In the genomic region with DNA sequence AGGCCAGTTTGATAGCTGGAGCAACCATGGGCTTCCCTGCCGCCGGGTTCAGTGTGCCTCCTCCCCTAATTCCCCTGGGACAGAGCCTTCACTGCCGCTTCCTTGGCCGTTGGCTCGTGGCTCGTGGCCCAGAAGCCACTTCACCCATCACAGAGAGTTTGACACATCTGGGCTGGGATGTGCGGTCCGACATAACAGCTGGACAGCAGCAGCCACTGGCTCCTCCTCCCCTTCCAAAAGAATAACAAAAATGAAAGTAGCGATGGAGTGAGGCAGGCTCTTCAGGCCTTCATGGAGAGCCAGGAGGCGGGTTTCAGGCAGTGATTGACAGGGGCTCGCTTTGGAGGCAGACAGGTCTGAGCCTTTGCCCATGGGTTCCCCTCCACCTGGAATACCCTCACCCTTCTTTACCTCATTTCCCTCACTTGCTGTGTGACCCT, we compare ENCODE assay signal across 14 cellular contexts. TPM values are rescaled to one million over a fixed set of nuclear protein-coding genes. Genes with fewer than 3 reads are reported as not detected.
DNase-seq lines count a peak whose midpoint lies in the region; ATAC-seq and TF ChIP-seq lines count a peak whose summit lies in the region.
"Had no signal": no experiment of that assay in that cellular context is flagged by ENCODE, and none has a peak within 500 bp of the region (broad histone marks: within the 10 kb centered on the region; RNA-seq: fewer than 3 reads in every experiment).

No MANE protein-coding gene starts in this region.

- H3K4me3 ChIP-seq in IMR-90 (ENCODE audit: insufficient read depth, low read depth, low read length) (peak overlapping the region; percentile 2; the same call in 1 of the 2 replicates), esophagus muscularis mucosa (peak overlapping the region in 1 of 4 donors; percentile 10), mucosa of descending colon (no peak overlapping the region), tibial nerve (peak overlapping the region in 1 of 4 donors; percentile 26)
- H3K4me3 ChIP-seq: SJSA1 had no signal

- peak overlapping the region; percentile 88 for H2AK5ac ChIP-seq in IMR-90 (ENCODE audit: low read depth, low read length)

- H3K4me3 Mint-ChIP-seq in stimulated activated naive B cell treated with anti-CD40 and anti-IgM and Interleukin-4, amounts not matched to agents 10 μg/mL and 1 μg/mL and 100 μg/mL, for 72 hours, result no peak overlapping the region
- H3K4me3 Mint-ChIP-seq: nephron progenitor cell; stimulated activated memory B cell treated with anti-CD40 and anti-IgM and Interleukin-4, amounts not matched to agents 10 μg/mL and 1 μg/mL and 100 μg/mL, for 72 hours; WTC11 had no signal

- peak overlapping the region; percentile 43; the same call in 1 of the 2 replicates for H2BK20ac ChIP-seq in IMR-90 (ENCODE audit: low read depth, low read length)

- TF ChIP-seq EP300 in esophagus muscularis mucosa (IDR thresholded peaks at IDR 0.05) (no peak), tibial nerve (IDR thresholded peaks at IDR 0.05) (no peak)

- peaks cover 3 to 75% of the 10 kb centered on the region in 2 experiments; a peak in 3 of 4 replicates for H3K79me1 ChIP-seq in IMR-90 (ENCODE audit: low read depth in 1 of 2, low read length in 2 of 2)

- H3K9me3 ChIP-seq in IMR-90 (ENCODE audit: control insufficient read depth, insufficient read depth, low read length) (no peaks in the 10 kb centered on the region), esophagus muscularis mucosa (no peaks in the 10 kb centered on the region), mucosa of descending colon (no peaks in the 10 kb centered on the region), tibial nerve (no peaks in the 10 kb centered on the region)
- H3K9me3 ChIP-seq: SJSA1 had no signal

- peak overlapping the region; percentile 93 for H3K23ac ChIP-seq in IMR-90 (ENCODE audit: low read depth, low read length)

- peak; percentile 75 for DNase-seq in IMR-90
- DNase-seq in esophagus muscularis mucosa (ENCODE audit: extremely low spot score), result no peak
- DNase-seq in mucosa of descending colon, result peak; percentile 44 to 71 (median 57)
- no peak for DNase-seq in tibial nerve (ENCODE audit: low spot score in 2 of 2)
- DNase-seq in stimulated activated naive B cell treated with anti-CD40 and anti-IgM and Interleukin-4, amounts not matched to agents 10 μg/mL and 1 μg/mL and 100 μg/mL, for 72 hours, result no peak
- no peak for DNase-seq in COR-L47 (lab: John Stamatoyannopoulos, UW)
- DNase-seq in NCI-H2227 treated with DMSO at 0.1 percent for 48 hours (lab: John Stamatoyannopoulos, UW), result no peak
- DNase-seq: DMS53, MM.1S, NCI-H510A, nephron progenitor cell had no signal

- H3K9me3 Mint-ChIP-seq in stimulated activated naive B cell treated with anti-CD40 and anti-IgM and Interleukin-4, amounts not matched to agents 10 μg/mL and 1 μg/mL and 100 μg/mL, for 72 hours, result no peaks in the 10 kb centered on the region
- H3K9me3 Mint-ChIP-seq: nephron progenitor cell; stimulated activated memory B cell treated with anti-CD40 and anti-IgM and Interleukin-4, amounts not matched to agents 10 μg/mL and 1 μg/mL and 100 μg/mL, for 72 hours; WTC11 had no signal

- H3K27ac ChIP-seq in IMR-90 (ENCODE audit: insufficient read depth, low read length) (peak overlapping the region; percentile 92), esophagus muscularis mucosa (replicated peaks in 1 of 4) (peak overlapping the region; percentile 13 to 60 (median 50)), tibial nerve (peak overlapping the region in 3 of 4 donors; percentile 19 to 80 (median 73))
- H3K27ac ChIP-seq: SJSA1 had no signal

- no peak overlapping the region for H3K27ac Mint-ChIP-seq in stimulated activated naive B cell treated with anti-CD40 and anti-IgM and Interleukin-4, amounts not matched to agents 10 μg/mL and 1 μg/mL and 100 μg/mL, for 72 hours
- H3K27ac Mint-ChIP-seq: nephron progenitor cell; stimulated activated memory B cell treated with anti-CD40 and anti-IgM and Interleukin-4, amounts not matched to agents 10 μg/mL and 1 μg/mL and 100 μg/mL, for 72 hours; WTC11 had no signal

- WGBS in IMR-90 (ENCODE audit: extremely low coverage in 2 of 2, insufficient read length in 1 of 2), 2 experiments, result no CpG with 5 or more reads among the region's 11 CpGs
- 66% methylated on average over 8 of the region's 11 CpGs for WGBS in esophagus muscularis mucosa
- 48 to 53% methylated on average over 11 of the region's 11 CpGs for WGBS in tibial nerve, 2 donors

- no peak overlapping the region; the same call in 2 of the 3 replicates for H2BK15ac ChIP-seq in IMR-90 (ENCODE audit: low read depth, low read length)

- peaks cover 83% of the 10 kb centered on the region for H4K20me1 ChIP-seq in IMR-90 (ENCODE audit: insufficient read depth, low read length)

- H3K27me3 Mint-ChIP-seq in stimulated activated naive B cell treated with anti-CD40 and anti-IgM and Interleukin-4, amounts not matched to agents 10 μg/mL and 1 μg/mL and 100 μg/mL, for 72 hours, result peaks cover 33 to 59% of the 10 kb centered on the region in 2 donors

- TF ChIP-seq POLR2A in IMR-90 (IDR thresholded peaks at IDR 0.05; ENCODE audit: low read depth, low read length) (no peak), esophagus muscularis mucosa (IDR thresholded peaks at IDR 0.05; ENCODE audit: low read depth) (no peak), tibial nerve (IDR thresholded peaks at IDR 0.05) (no peak)

- peak overlapping the region; percentile 58 for H2AFZ ChIP-seq in IMR-90 (replicated peaks; ENCODE audit: low read length, poor library complexity)

- peak overlapping the region; percentile 73 for H3K4ac ChIP-seq in IMR-90 (ENCODE audit: low read depth, low read length)

- TF ChIP-seq RAD21 in IMR-90 (IDR thresholded peaks at IDR 0.05; ENCODE audit: low read length), result no peak

- H3K4me1 ChIP-seq in IMR-90 (ENCODE audit: control insufficient read depth, insufficient read depth, low read length) (peaks cover 35% of the 10 kb centered on the region), esophagus muscularis mucosa (peaks cover 21 to 38% (median 30%) of the 10 kb centered on the region in 4 donors), mucosa of descending colon (ENCODE audit: low read depth) (peaks cover 37% of the 10 kb centered on the region), tibial nerve (peaks cover 0 to 34% (median 11%) of the 10 kb centered on the region in 4 donors)

- H2BK5ac ChIP-seq in IMR-90 (ENCODE audit: low read depth, low read length, poor library complexity, severe bottlenecking), result peak overlapping the region; percentile 84

- H3K56ac ChIP-seq in IMR-90 (ENCODE audit: extremely low read depth, insufficient read depth, low read length), result peak overlapping the region; percentile 21; the same call in 1 of the 2 replicates

- peak overlapping the region; percentile 51; the same call in 1 of the 2 replicates for H2BK120ac ChIP-seq in IMR-90 (ENCODE audit: low read depth, low read length)

- H4K8ac ChIP-seq in IMR-90 (ENCODE audit: low read depth in 2 of 2, low read length in 2 of 2), result peak overlapping the region; percentile 32 to 69; a peak in 2 of 4 replicates

- TF ChIP-seq CTCF in IMR-90 (conservative IDR thresholded peaks at IDR 0.05; ENCODE audit: low read depth, low read length), result no peak
- no peak for TF ChIP-seq CTCF in esophagus muscularis mucosa (IDR thresholded peaks at IDR 0.05)
- no peak for TF ChIP-seq CTCF in mucosa of descending colon (IDR thresholded peaks at IDR 0.05)
- TF ChIP-seq CTCF in tibial nerve (IDR thresholded peaks at IDR 0.05), result no peak

- POLR2A ChIA-PET in IMR-90 (lab: Charles Lee; ENCODE audit: unreplicated experiment), result no interaction called here

- H3K27me3 ChIP-seq in IMR-90 (ENCODE audit: control insufficient read depth, insufficient read depth, low read length) (no peaks in the 10 kb centered on the region), esophagus muscularis mucosa (peaks cover 0 to 9% (median 0%) of the 10 kb centered on the region in 4 donors), tibial nerve (peaks cover 0 to 11% of the 10 kb centered on the region in 2 donors)
- H3K27me3 ChIP-seq: SJSA1 had no signal

- H2AK9ac ChIP-seq in IMR-90 (replicated peaks; ENCODE audit: low read depth, low read length, poor library complexity), result peak overlapping the region; percentile 75

- H3K36me3 ChIP-seq in IMR-90 (ENCODE audit: control insufficient read depth, insufficient read depth, low read length) (peaks cover 24% of the 10 kb centered on the region), esophagus muscularis mucosa (no peaks in the 10 kb centered on the region), mucosa of descending colon (ENCODE audit: low read depth) (no peaks in the 10 kb centered on the region), tibial nerve (no peaks in the 10 kb centered on the region)

- no peaks in the 10 kb centered on the region for H3K36me3 Mint-ChIP-seq in stimulated activated naive B cell treated with anti-CD40 and anti-IgM and Interleukin-4, amounts not matched to agents 10 μg/mL and 1 μg/mL and 100 μg/mL, for 72 hours
- H3K36me3 Mint-ChIP-seq: stimulated activated memory B cell treated with anti-CD40 and anti-IgM and Interleukin-4, amounts not matched to agents 10 μg/mL and 1 μg/mL and 100 μg/mL, for 72 hours; WTC11 had no signal

- H4K5ac ChIP-seq in IMR-90 (ENCODE audit: low read depth, low read length), result peak overlapping the region; percentile 68

- dilution Hi-C loops in IMR-90 (cut with HindIII; ENCODE audit: low sequenced_read_pairs, unreplicated experiment), result no loop called here

- peak overlapping the region; percentile 74 for H3K18ac ChIP-seq in IMR-90 (ENCODE audit: low read depth, low read length)

- intact Hi-C loops in IMR-90 (cut with micrococcal nuclease), result no loop called here
- intact Hi-C loops in esophagus muscularis mucosa (cut with DNase I), result no loop called here
- intact Hi-C loops in mucosa of descending colon (cut with DNase I, micrococcal nuclease), result no loop called here

- ATAC-seq in IMR-90 (ENCODE audit: low read depth) (peak; percentile 45), mucosa of descending colon (peak; percentile 4)
- no peak for ATAC-seq in stimulated activated naive B cell treated with anti-CD40 and anti-IgM and Interleukin-4, amounts not matched to agents 10 μg/mL and 1 μg/mL and 100 μg/mL, for 72 hours (replicated peaks)
- ATAC-seq: stimulated activated memory B cell treated with anti-CD40 and anti-IgM and Interleukin-4, amounts not matched to agents 10 μg/mL and 1 μg/mL and 100 μg/mL, for 72 hours; WTC11 had no signal

- H4K91ac ChIP-seq in IMR-90 (ENCODE audit: insufficient read depth, low read depth, low read length), result peak overlapping the region; percentile 33

- peak overlapping the region; percentile 86 for H3K4me2 ChIP-seq in IMR-90 (ENCODE audit: low read depth, low read length)

- H3K14ac ChIP-seq in IMR-90 (replicated peaks; ENCODE audit: low read depth, low read length), result peak overlapping the region; percentile 70

- H3K9me1 ChIP-seq in IMR-90 (ENCODE audit: insufficient read depth, low read length), result peaks cover 40% of the 10 kb centered on the region

- peak overlapping the region; percentile 74 for H3K9ac ChIP-seq in IMR-90 (ENCODE audit: low read depth, low read length)

- in situ Hi-C loops in IMR-90 (cut with MboI; ENCODE audit: low sequenced_read_pairs), result no loop called here

- CTCF ChIA-PET in IMR-90 (lab: Yijun Ruan, JAX), result interaction anchor here (0.6 to 1.6 kb wide), 3 partner anchors 13 to 153 kb away, joined by 3 to 8 read pairs (median 5); no protein-coding TSS in a partner anchor

- no TSS peak for BruUV-seq in IMR-90 (replicated peaks; lab: Mats Ljungman, UMichigan)

- peaks cover 0 to 5% of the 10 kb centered on the region in 2 donors for H3K4me1 Mint-ChIP-seq in stimulated activated naive B cell treated with anti-CD40 and anti-IgM and Interleukin-4, amounts not matched to agents 10 μg/mL and 1 μg/mL and 100 μg/mL, for 72 hours
- H3K4me1 Mint-ChIP-seq: stimulated activated memory B cell treated with anti-CD40 and anti-IgM and Interleukin-4, amounts not matched to agents 10 μg/mL and 1 μg/mL and 100 μg/mL, for 72 hours had no signal

RNA-seq across cellular contexts. Expression of gene CREB3L1, which starts 8.2 kb away (rescaled TPM):
- total RNA-seq in IMR-90 (2012; rRNA removed), result 8.1 and 10.0 TPM in 2 replicates
- polyA plus RNA-seq in IMR-90 (2012; rRNA removed), result 76.9 and 82.3 TPM in 2 replicates
- 85.0 and 112 TPM in 2 replicates for polyA plus RNA-seq in IMR-90 (2012; cell fraction: cytosol; rRNA removed)
- 50.1 and 52.2 TPM in 2 replicates for polyA plus RNA-seq in IMR-90 (2012; cell fraction: nucleus; rRNA removed; ENCODE audit: low replicate concordance)
- total RNA-seq in esophagus muscularis mucosa, result 1 to 10 TPM; 1.3 to 8.7 (median 3.7) TPM
- total RNA-seq in mucosa of descending colon, result 100 to 1,000 TPM in 2 of 3 donors, 10 to 100 TPM in 1; 52.7 to 140 (median 108) TPM
- 1 to 10 TPM; 2.0 to 6.9 (median 3.4) TPM for total RNA-seq in tibial nerve

Comparison
In these comparisons a context has a peak if more than half of its experiments do, and no peak if none do; other contexts are left out.
1. ATAC-seq: peak in IMR-90 (single experiment) and mucosa of descending colon (single experiment); none in stimulated activated naive B cell treated with anti-CD40 and anti-IgM and Interleukin-4, amounts not matched to agents 10 μg/mL and 1 μg/mL and 100 μg/mL, for 72 hours (0 of 2).
2. DNase-seq: peak in IMR-90 (single experiment) and mucosa of descending colon (3 of 3); none in esophagus muscularis mucosa (single experiment), tibial nerve (0 of 2), stimulated activated naive B cell treated with anti-CD40 and anti-IgM and Interleukin-4, amounts not matched to agents 10 μg/mL and 1 μg/mL and 100 μg/mL, for 72 hours (single experiment), COR-L47 (single experiment) and NCI-H2227 treated with DMSO at 0.1 percent for 48 hours (single experiment).
3. Peak in every context shown above with its lines, with median percentiles within 50 percentile points of each other: H3K27ac ChIP-seq.